In the genomic region with DNA sequence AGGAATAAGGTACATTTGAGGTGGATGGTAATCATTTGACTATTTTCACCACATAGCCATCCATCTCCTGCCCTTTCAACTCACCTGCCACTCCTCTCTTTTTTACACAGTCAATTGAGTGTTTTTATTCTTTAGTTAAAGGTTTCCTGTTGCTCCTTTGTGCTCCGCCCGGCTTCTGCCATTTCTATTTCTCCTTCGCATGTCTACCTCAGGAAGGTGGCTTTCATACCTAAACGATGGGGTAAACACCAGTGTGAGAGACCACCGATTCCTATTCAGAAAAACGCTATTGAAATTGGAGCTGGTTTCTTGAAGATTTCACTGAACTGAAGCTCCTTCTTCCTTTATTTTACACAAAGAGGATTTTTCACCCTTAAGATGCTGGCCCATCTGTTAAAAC, we compare ENCODE assay signal across 17 cellular contexts.
"Had no signal": no experiment of that assay in that cellular context is flagged by ENCODE, and none has a peak within 500 bp of the region (broad histone marks: within the 10 kb centered on the region; RNA-seq: fewer than 3 reads in every experiment).

No MANE protein-coding gene starts in this region.

- H3K4me1 ChIP-seq: heart right ventricle, psoas muscle, right lobe of liver, transverse colon had no signal

- H3K27ac ChIP-seq: coronary artery, heart right ventricle, neutrophil, psoas muscle, right lobe of liver, thoracic aorta, transverse colon had no signal

- H3K36me3 Mint-ChIP-seq: naive B cell; stimulated activated naive B cell treated with anti-CD40 and anti-IgM and Interleukin-4, amounts not matched to agents 10 μg/mL and 1 μg/mL and 100 μg/mL, for 72 hours had no signal

- H3K27ac Mint-ChIP-seq: naive B cell; nephron; stimulated activated naive B cell treated with anti-CD40 and anti-IgM and Interleukin-4, amounts not matched to agents 10 μg/mL and 1 μg/mL and 100 μg/mL, for 72 hours; stimulated activated naive CD8-positive, alpha-beta T cell treated with anti-CD3 and anti-CD28 coated beads, Interleukin-15, amount 100 ng/mL, for 72 hours had no signal

- H3K27me3 ChIP-seq: heart right ventricle, neutrophil, right lobe of liver, transverse colon had no signal

- H3K4me3 ChIP-seq: coronary artery, heart right ventricle, psoas muscle, right lobe of liver, thoracic aorta, transverse colon had no signal

- DNase-seq: effector CD4-positive, alpha-beta T cell; heart right ventricle; hypothalamus; kidney glomerular epithelial cell; mesendoderm; naive B cell; psoas muscle; retina; right lobe of liver; stimulated activated CD4-positive, alpha-beta T cell treated with anti-CD3 and anti-CD28 coated beads, Interleukin-4, amount 100 ng/mL, for 24 hours; stimulated activated naive B cell treated with anti-CD40 and anti-IgM and Interleukin-4, amounts not matched to agents 10 μg/mL and 1 μg/mL and 100 μg/mL, for 72 hours; stimulated activated naive CD8-positive, alpha-beta T cell treated with anti-CD3 and anti-CD28 coated beads, Interleukin-15, amount 100 ng/mL, for 72 hours; transverse colon had no signal

- H3K4me3 Mint-ChIP-seq: naive B cell; nephron; stimulated activated naive B cell treated with anti-CD40 and anti-IgM and Interleukin-4, amounts not matched to agents 10 μg/mL and 1 μg/mL and 100 μg/mL, for 72 hours; stimulated activated naive CD8-positive, alpha-beta T cell treated with anti-CD3 and anti-CD28 coated beads, Interleukin-15, amount 100 ng/mL, for 72 hours had no signal

- ATAC-seq: heart right ventricle; psoas muscle; right lobe of liver; stimulated activated naive B cell treated with anti-CD40 and anti-IgM and Interleukin-4, amounts not matched to agents 10 μg/mL and 1 μg/mL and 100 μg/mL, for 72 hours; stimulated activated naive CD8-positive, alpha-beta T cell treated with anti-CD3 and anti-CD28 coated beads, Interleukin-15, amount 100 ng/mL, for 72 hours had no signal

- H3K4me1 Mint-ChIP-seq: naive B cell; nephron; stimulated activated naive B cell treated with anti-CD40 and anti-IgM and Interleukin-4, amounts not matched to agents 10 μg/mL and 1 μg/mL and 100 μg/mL, for 72 hours; stimulated activated naive CD8-positive, alpha-beta T cell treated with anti-CD3 and anti-CD28 coated beads, Interleukin-15, amount 100 ng/mL, for 72 hours had no signal

- H3K36me3 ChIP-seq: heart right ventricle, neutrophil, right lobe of liver, thoracic aorta, transverse colon had no signal

- H3K9me3 ChIP-seq: neutrophil, psoas muscle, right lobe of liver, transverse colon had no signal

- H3K27me3 Mint-ChIP-seq: naive B cell; stimulated activated naive B cell treated with anti-CD40 and anti-IgM and Interleukin-4, amounts not matched to agents 10 μg/mL and 1 μg/mL and 100 μg/mL, for 72 hours; stimulated activated naive CD8-positive, alpha-beta T cell treated with anti-CD3 and anti-CD28 coated beads, Interleukin-15, amount 100 ng/mL, for 72 hours had no signal
